Comparison of ENCODE assay signal across 1 cellular context in the genomic region with DNA sequence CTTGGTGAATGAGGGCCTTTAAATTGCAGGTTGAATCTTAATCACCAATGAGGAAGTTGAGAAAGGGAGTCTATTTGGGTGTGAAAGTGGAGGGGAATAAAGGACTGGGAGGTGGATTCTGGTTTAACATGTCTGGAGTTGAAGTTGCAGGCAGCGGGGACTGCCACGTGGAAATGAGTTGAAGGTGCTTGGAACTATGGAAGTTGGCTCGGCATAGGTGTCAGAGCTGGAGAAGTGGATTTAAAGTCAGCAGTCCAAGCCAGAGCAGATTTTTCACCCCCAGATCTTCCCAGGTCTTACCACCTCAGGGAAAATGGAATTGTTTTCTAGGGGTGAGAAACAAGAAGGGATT.
TF ChIP-seq lines count a peak whose summit lies in the region.

No MANE protein-coding gene starts in this region.

TF ChIP-seq in HepG2, 621 proteins besides CTCF, POLR2A, EP300 and RAD21:
- TF ChIP-seq, protein P1, sequence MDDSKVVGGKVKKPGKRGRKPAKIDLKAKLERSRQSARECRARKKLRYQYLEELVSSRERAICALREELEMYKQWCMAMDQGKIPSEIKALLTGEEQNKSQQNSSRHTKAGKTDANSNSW (CRISPR knock-in tag; IDR thresholded peaks at IDR 0.05; ENCODE audit: borderline replicate concordance) = no peak
- TF ChIP-seq ZNF337 (CRISPR knock-in tag; IDR thresholded peaks at IDR 0.05; ENCODE audit: borderline replicate concordance, low read depth) = no peak
- no peak for TF ChIP-seq TEAD3 (CRISPR knock-in tag; optimal IDR thresholded peaks at IDR 0.05; ENCODE audit: borderline replicate concordance)
- no peak for TF ChIP-seq ZMYM3 (CRISPR knock-in tag; IDR thresholded peaks at IDR 0.05)
- TF ChIP-seq SSRP1 (CRISPR knock-in tag; IDR thresholded peaks at IDR 0.05) = no peak
- TF ChIP-seq ZNF773 (CRISPR knock-in tag; IDR thresholded peaks at IDR 0.05; ENCODE audit: borderline replicate concordance) = no peak
- TF ChIP-seq, protein P2, sequence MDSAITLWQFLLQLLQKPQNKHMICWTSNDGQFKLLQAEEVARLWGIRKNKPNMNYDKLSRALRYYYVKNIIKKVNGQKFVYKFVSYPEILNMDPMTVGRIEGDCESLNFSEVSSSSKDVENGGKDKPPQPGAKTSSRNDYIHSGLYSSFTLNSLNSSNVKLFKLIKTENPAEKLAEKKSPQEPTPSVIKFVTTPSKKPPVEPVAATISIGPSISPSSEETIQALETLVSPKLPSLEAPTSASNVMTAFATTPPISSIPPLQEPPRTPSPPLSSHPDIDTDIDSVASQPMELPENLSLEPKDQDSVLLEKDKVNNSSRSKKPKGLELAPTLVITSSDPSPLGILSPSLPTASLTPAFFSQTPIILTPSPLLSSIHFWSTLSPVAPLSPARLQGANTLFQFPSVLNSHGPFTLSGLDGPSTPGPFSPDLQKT (CRISPR knock-in tag; IDR thresholded peaks at IDR 0.05; ENCODE audit: borderline replicate concordance) = no peak
- no peak for TF ChIP-seq HOXA7 (CRISPR knock-in tag; IDR thresholded peaks at IDR 0.05)
- TF ChIP-seq, protein P3, sequence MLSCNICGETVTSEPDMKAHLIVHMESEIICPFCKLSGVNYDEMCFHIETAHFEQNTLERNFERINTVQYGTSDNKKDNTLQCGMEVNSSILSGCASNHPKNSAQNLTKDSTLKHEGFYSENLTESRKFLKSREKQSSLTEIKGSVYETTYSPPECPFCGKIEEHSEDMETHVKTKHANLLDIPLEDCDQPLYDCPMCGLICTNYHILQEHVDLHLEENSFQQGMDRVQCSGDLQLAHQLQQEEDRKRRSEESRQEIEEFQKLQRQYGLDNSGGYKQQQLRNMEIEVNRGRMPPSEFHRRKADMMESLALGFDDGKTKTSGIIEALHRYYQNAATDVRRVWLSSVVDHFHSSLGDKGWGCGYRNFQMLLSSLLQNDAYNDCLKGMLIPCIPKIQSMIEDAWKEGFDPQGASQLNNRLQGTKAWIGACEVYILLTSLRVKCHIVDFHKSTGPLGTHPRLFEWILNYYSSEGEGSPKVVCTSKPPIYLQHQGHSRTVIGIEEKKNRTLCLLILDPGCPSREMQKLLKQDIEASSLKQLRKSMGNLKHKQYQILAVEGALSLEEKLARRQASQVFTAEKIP (CRISPR knock-in tag; IDR thresholded peaks at IDR 0.05; ENCODE audit: borderline replicate concordance) = no peak
- TF ChIP-seq, protein P4, sequence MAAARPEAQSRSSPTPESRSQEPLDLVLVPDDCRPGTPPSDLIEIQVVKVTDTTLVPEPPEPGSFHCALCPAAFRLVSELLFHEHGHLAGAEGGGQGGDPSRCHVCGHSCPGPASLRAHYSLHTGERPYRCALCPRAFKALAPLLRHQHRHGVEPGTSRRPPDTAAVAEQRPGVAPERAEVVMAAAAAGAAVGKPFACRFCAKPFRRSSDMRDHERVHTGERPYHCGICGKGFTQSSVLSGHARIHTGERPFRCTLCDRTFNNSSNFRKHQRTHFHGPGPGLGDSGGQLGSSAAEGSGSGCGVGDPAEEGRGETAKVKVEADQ (CRISPR knock-in tag; IDR thresholded peaks at IDR 0.05; ENCODE audit: borderline replicate concordance) = no peak
- TF ChIP-seq KDM5A (IDR thresholded peaks at IDR 0.05; ENCODE audit: borderline replicate concordance, low read length) = no peak
- no peak for TF ChIP-seq ZNF225 (CRISPR knock-in tag; IDR thresholded peaks at IDR 0.05)
- TF ChIP-seq ZNF737 (CRISPR knock-in tag; IDR thresholded peaks at IDR 0.05; ENCODE audit: borderline replicate concordance) = no peak
- no peak for TF ChIP-seq THYN1 (CRISPR knock-in tag; IDR thresholded peaks at IDR 0.05; ENCODE audit: borderline replicate concordance, low read depth)
- TF ChIP-seq, protein P5, sequence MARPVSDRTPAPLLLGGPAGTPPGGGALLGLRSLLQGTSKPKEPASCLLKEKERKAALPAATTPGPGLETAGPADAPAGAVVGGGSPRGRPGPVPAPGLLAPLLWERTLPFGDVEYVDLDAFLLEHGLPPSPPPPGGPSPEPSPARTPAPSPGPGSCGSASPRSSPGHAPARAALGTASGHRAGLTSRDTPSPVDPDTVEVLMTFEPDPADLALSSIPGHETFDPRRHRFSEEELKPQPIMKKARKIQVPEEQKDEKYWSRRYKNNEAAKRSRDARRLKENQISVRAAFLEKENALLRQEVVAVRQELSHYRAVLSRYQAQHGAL (CRISPR knock-in tag; IDR thresholded peaks at IDR 0.05; ENCODE audit: not compliant biosample characterization) = no peak
- no peak for TF ChIP-seq ZNF343 (CRISPR knock-in tag; IDR thresholded peaks at IDR 0.05)
